Comparison of ENCODE assay signal across 1 cellular context in the genomic region with DNA sequence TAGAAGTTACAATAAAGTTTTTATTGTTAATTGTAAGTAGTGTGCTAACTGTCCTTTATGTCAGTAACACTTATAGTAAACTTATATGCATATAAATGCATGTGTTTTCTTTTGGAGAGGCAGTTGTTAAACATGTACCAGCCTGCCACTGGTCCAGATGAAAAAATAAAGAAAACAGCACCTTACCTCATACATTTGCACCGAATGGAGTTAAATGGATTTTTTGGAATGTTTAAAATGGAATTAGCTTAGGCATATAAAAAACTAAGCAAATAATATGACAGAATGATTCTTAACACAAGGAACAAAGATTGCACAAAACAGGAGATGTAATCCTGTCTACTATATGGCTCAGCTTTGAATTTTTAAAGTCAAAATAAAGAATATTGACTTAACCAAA.
TF ChIP-seq lines count a peak whose summit lies in the region.

No MANE protein-coding gene starts in this region.

TF ChIP-seq in A549, 52 proteins besides CTCF, POLR2A, EP300 and RAD21 (continued from another document):
- TF ChIP-seq, protein P1, sequence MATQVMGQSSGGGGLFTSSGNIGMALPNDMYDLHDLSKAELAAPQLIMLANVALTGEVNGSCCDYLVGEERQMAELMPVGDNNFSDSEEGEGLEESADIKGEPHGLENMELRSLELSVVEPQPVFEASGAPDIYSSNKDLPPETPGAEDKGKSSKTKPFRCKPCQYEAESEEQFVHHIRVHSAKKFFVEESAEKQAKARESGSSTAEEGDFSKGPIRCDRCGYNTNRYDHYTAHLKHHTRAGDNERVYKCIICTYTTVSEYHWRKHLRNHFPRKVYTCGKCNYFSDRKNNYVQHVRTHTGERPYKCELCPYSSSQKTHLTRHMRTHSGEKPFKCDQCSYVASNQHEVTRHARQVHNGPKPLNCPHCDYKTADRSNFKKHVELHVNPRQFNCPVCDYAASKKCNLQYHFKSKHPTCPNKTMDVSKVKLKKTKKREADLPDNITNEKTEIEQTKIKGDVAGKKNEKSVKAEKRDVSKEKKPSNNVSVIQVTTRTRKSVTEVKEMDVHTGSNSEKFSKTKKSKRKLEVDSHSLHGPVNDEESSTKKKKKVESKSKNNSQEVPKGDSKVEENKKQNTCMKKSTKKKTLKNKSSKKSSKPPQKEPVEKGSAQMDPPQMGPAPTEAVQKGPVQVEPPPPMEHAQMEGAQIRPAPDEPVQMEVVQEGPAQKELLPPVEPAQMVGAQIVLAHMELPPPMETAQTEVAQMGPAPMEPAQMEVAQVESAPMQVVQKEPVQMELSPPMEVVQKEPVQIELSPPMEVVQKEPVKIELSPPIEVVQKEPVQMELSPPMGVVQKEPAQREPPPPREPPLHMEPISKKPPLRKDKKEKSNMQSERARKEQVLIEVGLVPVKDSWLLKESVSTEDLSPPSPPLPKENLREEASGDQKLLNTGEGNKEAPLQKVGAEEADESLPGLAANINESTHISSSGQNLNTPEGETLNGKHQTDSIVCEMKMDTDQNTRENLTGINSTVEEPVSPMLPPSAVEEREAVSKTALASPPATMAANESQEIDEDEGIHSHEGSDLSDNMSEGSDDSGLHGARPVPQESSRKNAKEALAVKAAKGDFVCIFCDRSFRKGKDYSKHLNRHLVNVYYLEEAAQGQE (IDR thresholded peaks at IDR 0.05) = no peak
TF ChIP-seq in A549: peak in this region for 0.
